25 cellular contexts compared by ENCODE assay signal in genomic region chr10:124383496-124383895, GRCh38.
"Had no signal": no experiment of that assay in that cellular context is flagged by ENCODE, and none has a peak within 500 bp of the region (broad histone marks: within the 10 kb centered on the region; RNA-seq: fewer than 3 reads in every experiment).

No MANE protein-coding gene starts in this region.

- ATAC-seq: activated CD4-positive, alpha-beta T cell treated with anti-CD3 and anti-CD28 coated beads for 36 hours; activated CD8-positive, alpha-beta memory T cell treated with anti-CD3 and anti-CD28 coated beads, Interleukin-2, amount 10 ng/mL, durations not matched to agents 7 days and 5 days; activated CD8-positive, alpha-beta T cell treated with anti-CD3 and anti-CD28 coated beads, Interleukin-2, amount 10 ng/mL, durations not matched to agents 7 days and 5 days; activated naive CD8-positive, alpha-beta T cell treated with anti-CD3 and anti-CD28 coated beads, Interleukin-2, amount 50 U/mL, for 24 hours; body of pancreas; T-helper 17 cell had no signal

- DNase-seq: activated CD4-positive, alpha-beta memory T cell treated with anti-CD3 and anti-CD28 coated beads for 36 hours; activated CD4-positive, alpha-beta T cell treated with anti-CD3 and anti-CD28 coated beads for 36 hours; activated CD4-positive, alpha-beta T cell treated with anti-CD3 and anti-CD28 coated beads, Interleukin-2, amount 10 ng/mL, durations not matched to agents 24 days and 14 days; activated CD4-positive, CD25-positive, alpha-beta regulatory T cell; activated CD4-positive, CD25-positive, alpha-beta regulatory T cell treated with anti-CD3 and anti-CD28 coated beads, Interleukin-2, amount 50 U/mL, for 72 hours; activated CD8-positive, alpha-beta memory T cell treated with anti-CD3 and anti-CD28 coated beads, Interleukin-2, amount 10 ng/mL, durations not matched to agents 7 days and 5 days; activated CD8-positive, alpha-beta memory T cell treated with anti-CD3 and anti-CD28 coated beads, Interleukin-2, amount 50 U/mL, for 4 hours; activated CD8-positive, alpha-beta T cell treated with anti-CD3 and anti-CD28 coated beads, Interleukin-2, amount 10 ng/mL, durations not matched to agents 7 days and 5 days; activated effector memory CD4-positive, alpha-beta T cell treated with anti-CD3 and anti-CD28 coated beads, Interleukin-2, amount 50 U/mL, for 16 hours; activated naive CD4-positive, alpha-beta T cell treated with anti-CD3 and anti-CD28 coated beads for 36 hours; activated naive CD8-positive, alpha-beta T cell treated with anti-CD3 and anti-CD28 coated beads for 36 hours; activated naive CD8-positive, alpha-beta T cell treated with anti-CD3 and anti-CD28 coated beads, Interleukin-2, amount 50 U/mL, for 24 hours; activated T-cell treated with anti-CD3 and anti-CD28 coated beads, Interleukin-2, amount 50 U/mL, for 1 hour; activated T-cell treated with anti-CD3 and anti-CD28 coated beads, Interleukin-2, amount 50 U/mL, for 48 hours; adrenal gland; body of pancreas; central memory CD4-positive, alpha-beta T cell; cerebellar nuclear complex; colonic mucosa; effector CD8-positive, alpha-beta T cell; foreskin fibroblast; T-helper 1 cell; T-helper 17 cell; T1000 had no signal

- H3K4me1 ChIP-seq: adrenal gland, colonic mucosa had no signal

- H3K9me3 ChIP-seq: adrenal gland, body of pancreas, colonic mucosa had no signal

- H3K36me3 ChIP-seq: adrenal gland, colonic mucosa had no signal

- H3K4me3 ChIP-seq: adrenal gland, body of pancreas, colonic mucosa had no signal

- H3K27me3 ChIP-seq: body of pancreas had no signal

- H3K27ac ChIP-seq: adrenal gland, body of pancreas, colonic mucosa, epithelial cell of prostate had no signal
